Comparison of ENCODE assay signal across 11 cellular contexts in genomic region chr11:128473631-128474030, GRCh38.
DNase-seq lines count a peak whose midpoint lies in the region; ATAC-seq and TF ChIP-seq lines count a peak whose summit lies in the region.
"Had no signal": no experiment of that assay in that cellular context is flagged by ENCODE, and none has a peak within 500 bp of the region (broad histone marks: within the 10 kb centered on the region; RNA-seq: fewer than 3 reads in every experiment).

No MANE protein-coding gene starts in this region.

- intact Hi-C loops in CD4-positive, alpha-beta memory T cell (cut with micrococcal nuclease) = loop anchor here (1.0 to 10.0 kb wide), 3 partner anchors 9 to 439 kb away; no protein-coding TSS in a partner anchor
- intact Hi-C loops in activated B cell treated with CpG ODN at 0.5 μM for 24 hours (cut with micrococcal nuclease) = loop anchor here (5.0 kb wide), 2 partner anchors 276 to 359 kb away; no protein-coding TSS in a partner anchor
- intact Hi-C loops in PC-3 (cut with micrococcal nuclease) = loop anchor here (2.0 kb wide), 1 partner anchor 49 kb away; no protein-coding TSS in a partner anchor

- H3K9ac ChIP-seq in GM23248 (peak overlapping the region; percentile 40; the same call in 1 of the 2 replicates), PC-3 (ENCODE audit: low read length) (no peak overlapping the region)

- H3K9me2 ChIP-seq in GM23248 (ENCODE audit: insufficient read depth) (no peaks in the 10 kb centered on the region), PC-3 (replicated peaks; ENCODE audit: low read length) (no peaks in the 10 kb centered on the region)

- no peaks in the 10 kb centered on the region for H3K9me3 ChIP-seq in CD4-positive, alpha-beta memory T cell (ENCODE audit: control insufficient read depth in 1 of 2, low read length in 2 of 2)
- no peaks in the 10 kb centered on the region for H3K9me3 ChIP-seq in GM23248 (ENCODE audit: low read depth)
- H3K9me3 ChIP-seq in PC-3 (ENCODE audit: low read length) = no peaks in the 10 kb centered on the region
- H3K9me3 ChIP-seq: neutrophil had no signal

- H3K27me3 ChIP-seq in CD4-positive, alpha-beta memory T cell (ENCODE audit: insufficient read depth, low read length) = no peaks in the 10 kb centered on the region
- H3K27me3 ChIP-seq in GM23248 (replicated peaks; ENCODE audit: insufficient read depth) (no peaks in the 10 kb centered on the region), PC-3 (ENCODE audit: low read length) (no peaks in the 10 kb centered on the region)
- H3K27me3 ChIP-seq: neutrophil had no signal

- H3K4me3 ChIP-seq in CD4-positive, alpha-beta memory T cell (ENCODE audit: low read length in 2 of 2) = peak overlapping the region; percentile 23 to 27
- no peak overlapping the region for H3K4me3 ChIP-seq in GM23248
- no peak overlapping the region for H3K4me3 ChIP-seq in PC-3 (ENCODE audit: low read length)
- H3K4me3 ChIP-seq: cardiac muscle cell had no signal

- H3K36me3 Mint-ChIP-seq in CD4-positive, alpha-beta memory T cell = peaks cover 93 to 94% of the 10 kb centered on the region in 2 donors
- H3K36me3 Mint-ChIP-seq in activated B cell treated with CpG ODN at 0.5 μM for 24 hours (ENCODE audit: low read depth) = peaks cover 88% of the 10 kb centered on the region
- H3K36me3 Mint-ChIP-seq in memory B cell = peaks cover 52% of the 10 kb centered on the region

- H3K4me1 ChIP-seq in CD4-positive, alpha-beta memory T cell (ENCODE audit: insufficient read depth, low read length) = peaks cover 100% of the 10 kb centered on the region
- H3K4me1 ChIP-seq in GM23248 (ENCODE audit: insufficient read depth) (peaks cover 63% of the 10 kb centered on the region), PC-3 (ENCODE audit: insufficient read depth, low read length) (peaks cover 23% of the 10 kb centered on the region)

- POLR2A ChIA-PET in CD4-positive, alpha-beta memory T cell (lab: Charles Lee; ENCODE audit: partially characterized antibody) = interaction anchor here (1.1 to 23.5 kb wide), 13 partner anchors 12 to 222 kb away, joined by 3 to 1488 read pairs (median 41); no protein-coding TSS in a partner anchor
- POLR2A ChIA-PET in activated B cell treated with CpG ODN at 0.5 μM for 24 hours (lab: Charles Lee) (interaction anchor here (0.8 to 10.5 kb wide), 13 partner anchors 10 to 301 kb away, joined by 3 to 221 read pairs (median 12); no protein-coding TSS in a partner anchor), PC-3 (lab: Charles Lee; ENCODE audit: unreplicated experiment) (interaction anchor here (0.6 kb wide), 1 partner anchor 45 kb away, joined by 3 read pairs; no protein-coding TSS in a partner anchor)

- H3K27ac ChIP-seq in CD4-positive, alpha-beta memory T cell (ENCODE audit: low read depth, low read length) = peak overlapping the region; percentile 94
- H3K27ac ChIP-seq in GM23248 (peak overlapping the region; percentile 67), PC-3 (ENCODE audit: low read length) (no peak overlapping the region)
- H3K27ac ChIP-seq: cardiac muscle cell, neutrophil had no signal

- peaks cover 100% of the 10 kb centered on the region for H3K79me2 ChIP-seq in GM23248 (ENCODE audit: insufficient read depth)
- peaks cover 56% of the 10 kb centered on the region for H3K79me2 ChIP-seq in PC-3 (ENCODE audit: low read length)

- no peaks in the 10 kb centered on the region for H3K27me3 Mint-ChIP-seq in CD4-positive, alpha-beta memory T cell
- H3K27me3 Mint-ChIP-seq in activated B cell treated with CpG ODN at 0.5 μM for 24 hours = no peaks in the 10 kb centered on the region
- H3K27me3 Mint-ChIP-seq in memory B cell = no peaks in the 10 kb centered on the region

- ATAC-seq in activated B cell treated with CpG ODN at 0.5 μM for 24 hours (ENCODE audit: low read depth) (peak; percentile 25), memory B cell (ENCODE audit: low read depth) (peak; percentile 53), PC-3 (no peak), HG02798 (IDR thresholded peaks at IDR 0.05; ENCODE audit: poor library complexity, unreplicated experiment) (no peak), GM18520 (IDR thresholded peaks at IDR 0.05; ENCODE audit: unreplicated experiment) (no peak)

- WGBS in GM23248 (ENCODE audit: low coverage in 1 of 2, low lambda C conversion rate in 2 of 2, missing lambda C conversion rate in 2 of 2), 2 experiments = 50 to 52% methylated on average over 4 of the region's 4 CpGs

- H3F3A ChIP-seq in GM23248 (ENCODE audit: insufficient read depth) (peaks cover 76% of the 10 kb centered on the region), PC-3 (ENCODE audit: low read length, unreplicated experiment) (no peaks in the 10 kb centered on the region)

- no peak overlapping the region for H2AFZ ChIP-seq in GM23248
- H2AFZ ChIP-seq in PC-3 (ENCODE audit: low read length) = no peak overlapping the region

- in situ Hi-C loops in GM23248 (cut with MboI) = no loop called here

- DNase-seq in CD4-positive, alpha-beta memory T cell = peak in 2 of 5 donors; percentile 51 to 87
- DNase-seq in GM23248 (peak; percentile 63), activated B cell treated with CpG ODN at 0.5 μM for 24 hours (no peak), memory B cell (ENCODE audit: low spot score in 2 of 2) (peak; percentile 38 to 46), PC-3 (no peak), mucosa of gallbladder (ENCODE audit: low spot score) (no peak)
- DNase-seq: head of caudate nucleus had no signal

- H3K4me3 Mint-ChIP-seq in CD4-positive, alpha-beta memory T cell = peak overlapping the region; percentile 69 to 93 (median 82)
- H3K4me3 Mint-ChIP-seq in activated B cell treated with CpG ODN at 0.5 μM for 24 hours (peak overlapping the region; percentile 63), memory B cell (peak overlapping the region; percentile 62)

- CTCF ChIA-PET in CD4-positive, alpha-beta memory T cell (lab: Charles Lee; ENCODE audit: partially characterized antibody) = interaction anchor here (0.7 to 7.2 kb wide), 16 partner anchors 8 to 159 kb away, joined by 3 to 50 read pairs (median 6); no protein-coding TSS in a partner anchor
- CTCF ChIA-PET in activated B cell treated with CpG ODN at 0.5 μM for 24 hours (lab: Charles Lee) (interaction anchor here (0.8 to 2.7 kb wide), 8 partner anchors 9 to 184 kb away, joined by 3 to 17 read pairs (median 4); no protein-coding TSS in a partner anchor), PC-3 (lab: Charles Lee) (interaction anchor here (0.7 kb wide), 1 partner anchor 146 kb away, joined by 3 read pairs; no protein-coding TSS in a partner anchor)

- no peaks in the 10 kb centered on the region for H4K20me1 ChIP-seq in GM23248 (ENCODE audit: insufficient read depth)
- no peaks in the 10 kb centered on the region for H4K20me1 ChIP-seq in PC-3 (ENCODE audit: low read length)

- BruUV-seq in PC-3 (replicated peaks; lab: Mats Ljungman, UMichigan) = no TSS peak

- H3K4me1 Mint-ChIP-seq in CD4-positive, alpha-beta memory T cell = peaks cover 83 to 98% (median 90%) of the 10 kb centered on the region in 4 donors
- H3K4me1 Mint-ChIP-seq in activated B cell treated with CpG ODN at 0.5 μM for 24 hours (peaks cover 99% of the 10 kb centered on the region), memory B cell (peaks cover 79% of the 10 kb centered on the region)

- H3K9me3 Mint-ChIP-seq in CD4-positive, alpha-beta memory T cell = peaks cover 0 to 4% (median 0%) of the 10 kb centered on the region in 8 donors
- H3K9me3 Mint-ChIP-seq in activated B cell treated with CpG ODN at 0.5 μM for 24 hours (no peaks in the 10 kb centered on the region), memory B cell (no peaks in the 10 kb centered on the region)

- H3K36me3 ChIP-seq in CD4-positive, alpha-beta memory T cell (ENCODE audit: insufficient read depth, low read length) = peaks cover 70% of the 10 kb centered on the region
- H3K36me3 ChIP-seq in GM23248 (ENCODE audit: low read depth) (peaks cover 69% of the 10 kb centered on the region), PC-3 (ENCODE audit: low read depth, low read length) (peaks cover 79% of the 10 kb centered on the region)
- H3K36me3 ChIP-seq: cardiac muscle cell had no signal

- peak overlapping the region; percentile 98 to 99 (median 99) for H3K27ac Mint-ChIP-seq in CD4-positive, alpha-beta memory T cell
- H3K27ac Mint-ChIP-seq in activated B cell treated with CpG ODN at 0.5 μM for 24 hours (peak overlapping the region; percentile 89), memory B cell (peak overlapping the region; percentile 94)

- no peak for TF ChIP-seq CTCF in activated B cell treated with CpG ODN at 0.5 μM for 24 hours (IDR thresholded peaks at IDR 0.05)
- TF ChIP-seq CTCF in PC-3 (conservative IDR thresholded peaks at IDR 0.05; ENCODE audit: low read depth, low read length) = no peak

- H3K4me2 ChIP-seq in GM23248 (ENCODE audit: unreplicated experiment) (peak overlapping the region; percentile 45), PC-3 (ENCODE audit: low read length) (no peak overlapping the region)

Comparison
In these comparisons a context has a peak if more than half of its experiments do, and no peak if none do; other contexts are left out.
1. DNase-seq: peak in GM23248 (single experiment) and memory B cell (2 of 2); none in activated B cell treated with CpG ODN at 0.5 μM for 24 hours (single experiment), PC-3 (single experiment) and mucosa of gallbladder (single experiment).
2. H3K4me3 ChIP-seq: peak in CD4-positive, alpha-beta memory T cell (2 of 2); none in GM23248 (single experiment) and PC-3 (single experiment).
3. ATAC-seq: peak in activated B cell treated with CpG ODN at 0.5 μM for 24 hours (single experiment) and memory B cell (single experiment); none in PC-3 (single experiment), HG02798 (single experiment) and GM18520 (single experiment).
4. Peak in every context shown above with its lines, with median percentiles within 50 percentile points of each other: H3K27ac Mint-ChIP-seq and H3K4me3 Mint-ChIP-seq.